Comparison of ENCODE assay signal across 1 cellular context in genomic region chr1:21084111-21084510, GRCh38.
TF ChIP-seq lines count a peak whose summit lies in the region.

No MANE protein-coding gene starts in this region.

TF ChIP-seq in GM23338, 12 proteins besides CTCF, POLR2A, EP300 and RAD21 (continued from another document):
- TF ChIP-seq ZNF114 (CRISPR knock-in tag; IDR thresholded peaks at IDR 0.05) (no peak), ZNF462 (CRISPR knock-in tag; IDR thresholded peaks at IDR 0.05) (no peak), ETS1 (IDR thresholded peaks at IDR 0.05) (no peak)
